24 cellular contexts compared by ENCODE assay signal in the genomic region with DNA sequence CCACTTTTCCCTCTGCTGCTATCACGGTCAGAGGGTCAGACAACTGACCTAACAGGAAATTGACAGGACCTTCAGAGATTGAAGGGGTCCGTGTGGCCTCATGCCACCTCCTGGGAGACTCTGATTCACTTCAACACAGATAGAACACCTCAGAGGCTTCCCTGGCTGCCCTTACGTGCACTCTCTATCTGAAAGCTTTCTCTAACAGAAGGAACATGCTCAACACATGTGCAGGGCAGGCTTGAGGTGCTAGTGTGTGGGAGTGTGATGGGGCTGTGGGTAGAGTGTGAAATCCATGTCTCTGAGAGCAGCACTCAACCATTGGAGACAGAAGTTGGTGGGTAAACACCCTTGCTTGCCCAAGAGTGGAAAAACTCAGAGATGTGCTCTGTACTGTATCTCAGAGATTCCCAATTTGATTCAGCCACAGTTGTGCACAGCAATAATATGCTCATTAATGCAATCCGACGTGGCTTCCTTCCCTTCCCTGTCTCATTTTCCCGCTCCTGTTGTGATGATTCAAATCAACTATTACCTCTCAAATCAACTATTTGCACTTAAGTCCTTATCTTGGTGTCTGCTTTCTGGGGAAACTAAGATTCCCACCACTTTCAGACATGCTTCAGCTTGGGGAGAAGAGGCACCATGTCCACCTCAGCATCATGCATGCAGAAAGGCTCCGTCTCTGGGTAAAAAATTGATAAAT.
DNase-seq lines count a peak whose midpoint lies in the region; ATAC-seq, FAIRE-seq and TF ChIP-seq lines count a peak whose summit lies in the region.
"Had no signal": no experiment of that assay in that cellular context is flagged by ENCODE, and none has a peak within 500 bp of the region (broad histone marks: within the 10 kb centered on the region; RNA-seq: fewer than 3 reads in every experiment).

No MANE protein-coding gene starts in this region.

- no peak overlapping the region for H3K4ac ChIP-seq in H1 (replicated peaks; ENCODE audit: insufficient read length, low read depth, low read length)

- H2BK5ac ChIP-seq in H1 (ENCODE audit: low read depth, low read length): no peak overlapping the region

- peak overlapping the region; percentile 87 for H3K14ac ChIP-seq in H1 (ENCODE audit: insufficient read length)

- 87% methylated on average over 7 of the region's 7 CpGs; no CpG with 5 or more reads in 1 of the 2 experiments for WGBS in H1 (ENCODE audit: extremely low coverage in 1 of 2, insufficient coverage in 1 of 2, insufficient read length in 1 of 2, insufficient replicate concordance in 2 of 2, low coverage in 1 of 2, low lambda C conversion rate in 2 of 2, missing lambda C conversion rate in 1 of 2), 2 experiments

- no peak overlapping the region for H3K56ac ChIP-seq in H1 (replicated peaks; ENCODE audit: insufficient read length, low read depth, low read length)

- H3K18ac ChIP-seq in H1 (ENCODE audit: extremely low read depth, low read length): no peak overlapping the region

- TF ChIP-seq CTCF in A673 (conservative IDR thresholded peaks at IDR 0.05; ENCODE audit: low read depth, low read length) (no peak), H1 (IDR thresholded peaks at IDR 0.05; ENCODE audit: control extremely low read depth in 1 of 3, insufficient read depth in 1 of 3, low read depth in 1 of 3, low read length in 3 of 3) (no peak)

- H3K79me1 ChIP-seq in H1 (ENCODE audit: low read depth, low read length): no peaks in the 10 kb centered on the region

- H2BK20ac ChIP-seq in H1 (ENCODE audit: low read length): 0 out of 2 replicates have a peak overlapping the region, but pooled peaks have one; percentile 72

- no peak overlapping the region for H3K23ac ChIP-seq in H1 (ENCODE audit: insufficient read length)

- no peak for TF ChIP-seq POLR2A in H1 (IDR thresholded peaks at IDR 0.05; ENCODE audit: control extremely low read depth in 1 of 2, low read depth in 2 of 2, low read length in 2 of 2)

- no peaks in the 10 kb centered on the region for H3K36me3 ChIP-seq in A673 (ENCODE audit: insufficient read depth, low read length, poor library complexity, severe bottlenecking)
- H3K36me3 ChIP-seq in H1 (ENCODE audit: control insufficient read depth in 2 of 4, insufficient read depth in 4 of 4, low read length in 3 of 4): no peaks in the 10 kb centered on the region
- H3K36me3 ChIP-seq: BLaER1, MG63, Peyer's patch had no signal

- ATAC-seq in GM19351 (IDR thresholded peaks at IDR 0.05; ENCODE audit: unreplicated experiment) (peak; percentile 56), left lobe of liver (no peak), HG03460 (IDR thresholded peaks at IDR 0.05; ENCODE audit: unreplicated experiment) (no peak), HG03469 (IDR thresholded peaks at IDR 0.05; ENCODE audit: unreplicated experiment) (no peak), HG02970 (IDR thresholded peaks at IDR 0.05; ENCODE audit: low FRiP score, unreplicated experiment) (no peak)

- no peak overlapping the region for H3K4me3 ChIP-seq in A673 (ENCODE audit: low read depth, low read length, poor library complexity, severe bottlenecking)
- no peak overlapping the region for H3K4me3 ChIP-seq in H1 (ENCODE audit: extremely low read depth in 1 of 4, insufficient read depth in 2 of 4, low read depth in 3 of 4, low read length in 4 of 4)
- H3K4me3 ChIP-seq: BLaER1, MG63, Peyer's patch had no signal

- no peak overlapping the region for H2BK15ac ChIP-seq in H1 (ENCODE audit: low read length)

- no peak for TF ChIP-seq EP300 in H1 (IDR thresholded peaks at IDR 0.05; ENCODE audit: borderline replicate concordance in 1 of 2, low read depth in 2 of 2, low read length in 2 of 2)

- intact Hi-C loops in A673 (cut with micrococcal nuclease; ENCODE audit: unreplicated experiment): loop anchor here (5.0 kb wide), 1 partner anchor 39 kb away; no protein-coding TSS in a partner anchor

- no peak overlapping the region for H4K5ac ChIP-seq in H1 (ENCODE audit: insufficient read length, low read depth, low read length)

- no peak for TF ChIP-seq RAD21 in H1 (IDR thresholded peaks at IDR 0.05 in 1 of 2, conservative IDR thresholded peaks at IDR 0.05 in 1 of 2; ENCODE audit: low read depth in 2 of 2, low read length in 2 of 2)

- BruUV-seq in A673 (replicated peaks; lab: Mats Ljungman, UMichigan): no TSS peak

- H3K79me2 ChIP-seq in H1 (ENCODE audit: control insufficient read depth in 1 of 2, insufficient read depth in 2 of 2, low read length in 2 of 2): no peaks in the 10 kb centered on the region

- H3K27ac ChIP-seq in A673 (ENCODE audit: low read depth, low read length, poor library complexity, severe bottlenecking): peak overlapping the region; percentile 25
- no peak overlapping the region for H3K27ac ChIP-seq in H1 (ENCODE audit: low read depth, low read length)
- H3K27ac ChIP-seq: BLaER1, Peyer's patch had no signal

- H3K27me3 ChIP-seq in A673 (replicated peaks; ENCODE audit: insufficient read depth, low read depth, low read length, poor library complexity) (no peaks in the 10 kb centered on the region), H1 (replicated peaks in 1 of 4; ENCODE audit: control insufficient read depth in 3 of 4, extremely low read depth in 1 of 4, insufficient read depth in 3 of 4, low read length in 3 of 4) (no peaks in the 10 kb centered on the region)
- H3K27me3 ChIP-seq: BLaER1, MG63, Peyer's patch had no signal

- H4K20me1 ChIP-seq in H1 (replicated peaks in 1 of 2; ENCODE audit: control insufficient read depth in 1 of 2, insufficient read depth in 2 of 2, low read length in 2 of 2): no peaks in the 10 kb centered on the region
- H4K20me1 ChIP-seq: BLaER1 had no signal

- DNase-seq in A673 (ENCODE audit: low spot score) (peak; percentile 58), OCI-M1 (lab: John Stamatoyannopoulos, UW) (peak; percentile 1), H1 (ENCODE audit: low read depth in 1 of 2, low spot score in 2 of 2) (no peak), left lobe of liver (ENCODE audit: low spot score) (no peak)
- DNase-seq: 8988T; CD4-positive, CD25-positive, alpha-beta regulatory T cell; DMS53; KG1; MG63; NCI-H2029; NCI-H69; Peyer's patch; SIG-M5; SK-N-SH; SW 1271 had no signal

- no peak for FAIRE-seq in H1 (lab: Jason Lieb, UNC)
- FAIRE-seq: D721Med, G401.6, GM12891, H54 had no signal

- no peak overlapping the region for H4K8ac ChIP-seq in H1 (ENCODE audit: extremely low read depth, insufficient read depth, low read length)

- no peak overlapping the region; the same call in 1 of the 2 replicates for H2BK12ac ChIP-seq in H1 (ENCODE audit: low read depth, low read length)

- no peak overlapping the region for H3K4me2 ChIP-seq in H1 (ENCODE audit: insufficient read depth in 1 of 2, low read depth in 2 of 2, low read length in 2 of 2)
- H3K4me2 ChIP-seq: BLaER1, SK-N-SH had no signal

- H4K91ac ChIP-seq in H1 (replicated peaks; ENCODE audit: insufficient read length, low read length): no peak overlapping the region

- H3K9me3 ChIP-seq in A673 (ENCODE audit: low read depth, low read length, poor library complexity, severe bottlenecking): no peaks in the 10 kb centered on the region
- peaks cover 0 to 5% of the 10 kb centered on the region in 2 experiments; a peak in 1 of 4 replicates for H3K9me3 ChIP-seq in H1 (ENCODE audit: insufficient read depth in 2 of 2, low read depth in 1 of 2, low read length in 1 of 2)
- H3K9me3 ChIP-seq: BLaER1, MG63, Peyer's patch, SK-N-SH had no signal

- H3K23me2 ChIP-seq in H1 (ENCODE audit: low read depth, low read length): no peaks in the 10 kb centered on the region

- POLR2A ChIA-PET in A673 (lab: Charles Lee; ENCODE audit: low non-redundant PET): no interaction called here
- POLR2A ChIA-PET in H1 (lab: Charles Lee; ENCODE audit: partially characterized antibody): no interaction called here

- H3K4me1 ChIP-seq in A673 (ENCODE audit: insufficient read depth, low read length, poor library complexity, severe bottlenecking): peaks cover 24% of the 10 kb centered on the region
- H3K4me1 ChIP-seq in H1 (replicated peaks in 1 of 4; ENCODE audit: control insufficient read depth in 3 of 4, insufficient read depth in 4 of 4, low read length in 3 of 4): peaks cover 0 to 6% (median 0%) of the 10 kb centered on the region in 4 experiments; a peak in 1 of 7 replicates
- H3K4me1 ChIP-seq: BLaER1, Peyer's patch had no signal

- peak overlapping the region; percentile 6 for H2BK120ac ChIP-seq in H1 (replicated peaks; ENCODE audit: low read depth, low read length)

- no peak overlapping the region for H2AK5ac ChIP-seq in H1 (ENCODE audit: low read depth, low read length)

- CTCF ChIA-PET in A673 (lab: Charles Lee): no interaction called here
- CTCF ChIA-PET in H1 (lab: Charles Lee; ENCODE audit: partially characterized antibody): no interaction called here

- H3K9ac ChIP-seq in H1 (replicated peaks in 1 of 4; ENCODE audit: extremely low read depth in 1 of 4, low read depth in 3 of 4, low read length in 3 of 4): no peak overlapping the region
- H3K9ac ChIP-seq: BLaER1, SK-N-SH had no signal

- H2AFZ ChIP-seq in H1 (ENCODE audit: low read length): no peak overlapping the region

TF ChIP-seq in H1, 55 proteins besides CTCF, POLR2A, EP300 and RAD21 (continues in another document):
- TF ChIP-seq TCF12 (IDR thresholded peaks at IDR 0.05; ENCODE audit: low read depth, low read length) (no peak), EGR1 (IDR thresholded peaks at IDR 0.05; ENCODE audit: borderline replicate concordance, low read depth, low read length) (no peak), YY1 (IDR thresholded peaks at IDR 0.05; ENCODE audit: low read depth, low read length) (no peak), ATF3 (IDR thresholded peaks at IDR 0.05; ENCODE audit: insufficient read depth, low read depth, low read length) (no peak), TEAD4 (IDR thresholded peaks at IDR 0.05; ENCODE audit: low read depth, low read length) (no peak), E2F6 (IDR thresholded peaks at IDR 0.05) (no peak), RFX5 (IDR thresholded peaks at IDR 0.05; ENCODE audit: borderline replicate concordance, low read depth, low read length) (no peak)
- TF ChIP-seq, protein P1, sequence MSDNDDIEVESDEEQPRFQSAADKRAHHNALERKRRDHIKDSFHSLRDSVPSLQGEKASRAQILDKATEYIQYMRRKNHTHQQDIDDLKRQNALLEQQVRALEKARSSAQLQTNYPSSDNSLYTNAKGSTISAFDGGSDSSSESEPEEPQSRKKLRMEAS (IDR thresholded peaks at IDR 0.05): no peak

Comparison
In these comparisons a context has a peak if more than half of its experiments do, and no peak if none do; other contexts are left out.
1. DNase-seq: peak in A673 (single experiment) and OCI-M1 (single experiment); none in H1 (0 of 2) and left lobe of liver (single experiment).